ENCODE assay signal across 21 cellular contexts in the genomic region with DNA sequence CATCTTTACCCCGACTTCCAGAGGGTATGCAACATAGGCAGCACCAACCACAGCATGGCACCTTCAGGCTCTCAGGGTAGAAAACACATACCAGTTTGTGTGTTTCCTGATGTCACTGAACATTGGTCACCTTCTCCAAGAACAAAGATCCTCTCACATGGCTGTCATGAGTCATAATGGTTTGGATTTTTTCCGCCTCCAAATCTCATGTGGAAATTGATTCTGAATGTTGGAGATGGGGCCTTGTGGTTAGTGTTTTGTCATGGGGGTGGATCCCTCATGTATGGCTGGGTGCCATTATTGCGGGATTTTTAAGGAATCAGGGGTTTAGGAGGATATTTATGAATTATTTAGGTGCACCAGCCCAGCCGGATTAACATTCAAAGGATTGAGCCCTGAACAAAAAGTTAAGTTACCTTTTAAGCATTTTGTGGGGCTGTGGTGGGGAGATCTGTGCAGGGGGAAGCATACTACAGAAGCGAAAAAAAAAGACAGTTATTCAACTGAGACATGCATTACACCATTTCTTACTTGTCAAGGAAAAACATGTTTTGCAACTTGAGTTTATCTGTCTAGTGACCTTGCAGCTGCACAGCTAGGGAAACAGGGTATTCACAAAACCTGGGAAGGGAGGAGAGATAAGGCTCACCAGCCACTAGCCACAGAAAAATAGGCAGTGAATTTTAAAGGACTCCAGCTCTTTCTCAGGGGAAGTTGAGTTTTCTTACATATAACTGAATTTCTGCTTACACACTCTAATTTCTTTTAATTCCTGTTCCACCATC.
"Had no signal": no experiment of that assay in that cellular context is flagged by ENCODE, and none has a peak within 500 bp of the region (broad histone marks: within the 10 kb centered on the region; RNA-seq: fewer than 3 reads in every experiment).

No MANE protein-coding gene starts in this region.

- DNase-seq: effector CD8-positive, alpha-beta T cell; glutamatergic neuron; islet precursor cell; left ventricle myocardium inferior; lower lobe of right lung; mesenchymal stem cell; midbrain; nucleus accumbens; ovary; small intestine; stimulated activated CD4-positive, alpha-beta T cell treated with anti-CD3 and anti-CD28 coated beads, Interleukin-12 subunit alpha, Interleukin-12 subunit beta, amount 100 ng/mL, for 4 hours; stimulated activated naive CD4-positive, alpha-beta T cell; stomach; substantia nigra; uterus had no signal

- H3K9me3 ChIP-seq: lower lobe of right lung, uterus had no signal

- H3K36me3 Mint-ChIP-seq: natural killer cell treated with Interleukin-12 subunit alpha and Interleukin-12 subunit beta and Interleukin-15 and Interleukin-18, amount 100 ng/mL, for 72 hours; neural progenitor cell; type B pancreatic cell had no signal

- H3K36me3 ChIP-seq: gastroesophageal sphincter, left ventricle myocardium inferior, lower lobe of right lung, neural progenitor cell, ovary, right atrium auricular region, stomach, uterus had no signal

- H3K4me1 Mint-ChIP-seq: neural progenitor cell had no signal

- H3K27me3 ChIP-seq: gastroesophageal sphincter, neural progenitor cell, ovary, right atrium auricular region, uterus had no signal

- H3K4me3 ChIP-seq: coronary artery, gastroesophageal sphincter, left ventricle myocardium inferior, lower lobe of right lung, neural progenitor cell, ovary, right atrium auricular region, stomach, uterus had no signal

- H3K9ac ChIP-seq: neural progenitor cell had no signal

- H2AFZ ChIP-seq: neural progenitor cell had no signal

- H3K27me3 Mint-ChIP-seq: natural killer cell treated with Interleukin-12 subunit alpha and Interleukin-12 subunit beta and Interleukin-15 and Interleukin-18, amount 100 ng/mL, for 72 hours; type B pancreatic cell had no signal

- ATAC-seq: gastroesophageal sphincter; lower lobe of right lung; natural killer cell treated with Interleukin-12 subunit alpha and Interleukin-12 subunit beta and Interleukin-15 and Interleukin-18, amount 100 ng/mL, for 72 hours had no signal

- H3K4me2 ChIP-seq: neural progenitor cell had no signal

- H3K4me1 ChIP-seq: gastroesophageal sphincter, left ventricle myocardium inferior, lower lobe of right lung, neural progenitor cell, right atrium auricular region, stomach, uterus had no signal

- H3K4me3 Mint-ChIP-seq: natural killer cell treated with Interleukin-12 subunit alpha and Interleukin-12 subunit beta and Interleukin-15 and Interleukin-18, amount 100 ng/mL, for 72 hours; neural progenitor cell; type B pancreatic cell had no signal

- FAIRE-seq: small intestine had no signal

- H3K27ac ChIP-seq: coronary artery, gastroesophageal sphincter, left ventricle myocardium inferior, lower lobe of right lung, neural progenitor cell, ovary, right atrium auricular region, stomach, uterus had no signal

- H3K27ac Mint-ChIP-seq: natural killer cell treated with Interleukin-12 subunit alpha and Interleukin-12 subunit beta and Interleukin-15 and Interleukin-18, amount 100 ng/mL, for 72 hours; neural progenitor cell; type B pancreatic cell had no signal
